In genomic region chr15:40843885-40844542, GRCh38 we compare ENCODE assay signal across 8 cellular contexts. TPM values are rescaled to one million over a fixed set of nuclear protein-coding genes. Genes with fewer than 3 reads are reported as not detected.
DNase-seq lines count a peak whose midpoint lies in the region; ATAC-seq, FAIRE-seq and TF ChIP-seq lines count a peak whose summit lies in the region.

TSS of gene SPINT1 (plus strand) at chr15:40844048. CDS start at chr15:40844555, 507 bp downstream.

- H3K27ac ChIP-seq in C4-2B (peak within 1 kb of the TSS; percentile 93), foreskin keratinocyte (peak within 1 kb of the TSS; percentile 83), psoas muscle (no peak within 1 kb of the TSS)

- H3K4me3 ChIP-seq in NB4 (ENCODE audit: low read depth, low read length) (peak within 1 kb of the TSS; percentile 51), psoas muscle (peak within 1 kb of the TSS; percentile 58)

- intact Hi-C loops in psoas muscle (cut with DNase I): loop anchor here (10.0 kb wide), 1 partner anchor 59 kb away; no protein-coding TSS in a partner anchor

- H3K9me3 ChIP-seq in psoas muscle: no peaks in the 10 kb centered on the region

- TF ChIP-seq CTCF in C4-2B (conservative IDR thresholded peaks at IDR 0.05) (no peak), NB4 (IDR thresholded peaks at IDR 0.05; ENCODE audit: low read depth, low read length) (no peak), foreskin keratinocyte (conservative IDR thresholded peaks at IDR 0.05) (no peak), psoas muscle (IDR thresholded peaks at IDR 0.05) (no peak)

- ATAC-seq in foreskin keratinocyte (peak; percentile 54), psoas muscle (peak in 3 of 4 donors; percentile 15 to 38 (median 28)), HG03571 (IDR thresholded peaks at IDR 0.05; ENCODE audit: unreplicated experiment) (no peak), HG03354 (IDR thresholded peaks at IDR 0.05; ENCODE audit: poor library complexity, severe bottlenecking, unreplicated experiment) (no peak)

- 1% methylated on average over 38 to 70 of the region's 70 CpGs for WGBS in psoas muscle, 3 donors

- TF ChIP-seq POLR2A in NB4 (IDR thresholded peaks at IDR 0.05; ENCODE audit: extremely low read depth, insufficient read length): no peak

- no peaks in the 10 kb centered on the region for H3K27me3 ChIP-seq in foreskin keratinocyte
- H3K27me3 ChIP-seq in psoas muscle (ENCODE audit: insufficient read depth in 3 of 3, low read length in 2 of 3): peaks cover 0 to 51% (median 22%) of the 10 kb centered on the region in 3 donors

- DNase-seq in NB4 (ENCODE audit: low read depth) (peak; percentile 73), activated T-cell treated with anti-CD3 and anti-CD28 coated beads for 24 hours (ENCODE audit: low read depth) (peak; percentile 68), foreskin keratinocyte (peak; percentile 43 to 66), psoas muscle (no peak), RCC 7860 (ENCODE audit: low spot score) (no peak)

- no peaks in the 10 kb centered on the region for H3K36me3 ChIP-seq in psoas muscle (ENCODE audit: insufficient read depth in 1 of 2, low read depth in 1 of 2)

- FAIRE-seq in RCC 7860 (lab: Jason Lieb, UNC): no peak

- peaks cover 24% of the 10 kb centered on the region for H3K4me1 ChIP-seq in foreskin keratinocyte
- peaks cover 8% of the 10 kb centered on the region for H3K4me1 ChIP-seq in psoas muscle

RNA-seq across cellular contexts. Expression of gene SPINT1, which starts in this region (rescaled TPM):
- total RNA-seq in foreskin keratinocyte (107 and 121 TPM in 2 replicates), psoas muscle (under 1 TPM; 0.19 to 0.54 (median 0.24) TPM)
- polyA plus RNA-seq in foreskin keratinocyte (112 and 117 TPM in 2 replicates), psoas muscle (under 1 TPM; 0.03 to 0.19 (median 0.17) TPM)

Comparison
In these comparisons a context has a peak if more than half of its experiments do, and no peak if none do; other contexts are left out.
1. RNA of gene SPINT1 (total RNA-seq): 107 to 121 TPM in foreskin keratinocyte; 0.19 to 0.54 TPM in psoas muscle; every median in the first group is over 10 times any median in the second.
2. RNA of gene SPINT1 (polyA plus RNA-seq): 112 to 117 TPM in foreskin keratinocyte; 0.03 to 0.19 TPM in psoas muscle; every median in the first group is over 10 times any median in the second.
3. Peak in ATAC-seq and H3K4me3 ChIP-seq in psoas muscle; RNA of the gene not detected or under 1 TPM.
4. DNase-seq: peak in NB4 (single experiment), activated T-cell treated with anti-CD3 and anti-CD28 coated beads for 24 hours (single experiment) and foreskin keratinocyte (2 of 2); none in psoas muscle (0 of 2) and RCC 7860 (single experiment).